Comparison of ENCODE assay signal across 8 cellular contexts in genomic region chr16:35391328-35391727, GRCh38.
DNase-seq lines count a peak whose midpoint lies in the region; ATAC-seq, FAIRE-seq and TF ChIP-seq lines count a peak whose summit lies in the region.

No MANE protein-coding gene starts in this region.

- peak; percentile 17; the same call in 1 of the 2 replicates for TF ChIP-seq RAD21 in HepG2 (CRISPR knock-in tag; IDR thresholded peaks at IDR 0.05)

- H3K79me2 ChIP-seq in HepG2 (ENCODE audit: insufficient read depth, low read length): no peaks in the 10 kb centered on the region

- H3K27ac ChIP-seq in ascending aorta (no peak overlapping the region), HepG2 (ENCODE audit: extremely low read length, insufficient read depth, low read length) (no peak overlapping the region)

- H3K36me3 ChIP-seq in ascending aorta (no peaks in the 10 kb centered on the region), HepG2 (replicated peaks in 1 of 2; ENCODE audit: control insufficient read depth in 1 of 2, insufficient read depth in 2 of 2, low read length in 2 of 2) (no peaks in the 10 kb centered on the region)

- H3K9ac ChIP-seq in HepG2 (ENCODE audit: insufficient read depth, low read depth, low read length): no peak overlapping the region

- H3K4me1 ChIP-seq in ascending aorta: no peaks in the 10 kb centered on the region
- no peaks in the 10 kb centered on the region for H3K4me1 ChIP-seq in HepG2 (ENCODE audit: insufficient read depth, low read length)

- H2AFZ ChIP-seq in HepG2 (ENCODE audit: low read length): no peak overlapping the region

- H3K4me3 ChIP-seq in ascending aorta (no peak overlapping the region), HepG2 (replicated peaks in 1 of 3; ENCODE audit: insufficient read depth in 1 of 3, low read depth in 2 of 3, low read length in 3 of 3) (no peak overlapping the region)

- POLR2A ChIA-PET in HepG2 (lab: Yijun Ruan, JAX): no interaction called here

- TF ChIP-seq CTCF in ascending aorta (IDR thresholded peaks at IDR 0.05): peak in 2 of 3 experiments; percentile 10 to 37
- TF ChIP-seq CTCF in HepG2 (CRISPR knock-in tag; IDR thresholded peaks at IDR 0.05): peak; percentile 76

- peak; percentile 56 for DNase-seq in activated CD8-positive, alpha-beta memory T cell treated with anti-CD3 and anti-CD28 coated beads, Interleukin-2, amount 50 U/mL, for 48 hours
- no peak for DNase-seq in activated CD8-positive, alpha-beta memory T cell treated with anti-CD3 and anti-CD28 coated beads, Interleukin-2, amount 50 U/mL, for 4 hours
- DNase-seq in NCI-H2029 (lab: John Stamatoyannopoulos, UW) (peak; percentile 84), ascending aorta (ENCODE audit: low spot score in 2 of 2) (no peak), HepG2 (ENCODE audit: low spot score) (peak; percentile 43)

- 11% methylated on average over 10 of the region's 10 CpGs for WGBS in HepG2 (ENCODE audit: low lambda C conversion rate)

- intact Hi-C loops in ascending aorta (cut with DNase I) (no loop called here), HepG2 (cut with micrococcal nuclease; ENCODE audit: unreplicated experiment) (loop anchor here (2.0 kb wide), 1 partner anchor 203 kb away; no protein-coding TSS in a partner anchor)

- in situ Hi-C loops in HepG2 (cut with HindIII; ENCODE audit: extremely low pct_ligation_motif_present, low pct_unique_long_range_greater_than_20kb): no loop called here

- FAIRE-seq in HepG2 (lab: Jason Lieb, UNC): peak; percentile 58

- ATAC-seq in HepG2 (peak; percentile 85), HG02970 (IDR thresholded peaks at IDR 0.05; ENCODE audit: low FRiP score, unreplicated experiment) (no peak), HG03196 (IDR thresholded peaks at IDR 0.05; ENCODE audit: unreplicated experiment) (no peak), HG03175 (IDR thresholded peaks at IDR 0.05; ENCODE audit: unreplicated experiment) (no peak)

- H3K9me3 ChIP-seq in ascending aorta: no peaks in the 10 kb centered on the region
- peaks cover 49% of the 10 kb centered on the region for H3K9me3 ChIP-seq in HepG2 (ENCODE audit: low read length)

- H3K27me3 ChIP-seq in ascending aorta (no peaks in the 10 kb centered on the region), HepG2 (ENCODE audit: control insufficient read depth in 1 of 2, insufficient read depth in 2 of 2, low read length in 2 of 2) (no peaks in the 10 kb centered on the region)

- no peak for TF ChIP-seq EP300 in HepG2 (IDR thresholded peaks at IDR 0.05; ENCODE audit: low read depth in 2 of 2, low read length in 2 of 2)
- no peak for TF ChIP-seq EP300 in HepG2 (CRISPR knock-in tag; IDR thresholded peaks at IDR 0.05; ENCODE audit: borderline replicate concordance)

- TF ChIP-seq POLR2A in HepG2 (IDR thresholded peaks at IDR 0.05; ENCODE audit: insufficient read depth in 1 of 2, low read depth in 2 of 2, low read length in 2 of 2): no peak

- CTCF ChIA-PET in HepG2 (lab: Yijun Ruan, JAX; ENCODE audit: low intra/inter-chr PET ratio, low total read pairs): no interaction called here

- no TSS peak for BruUV-seq in HepG2 (replicated peaks; lab: Mats Ljungman, UMichigan)

- no peaks in the 10 kb centered on the region for H4K20me1 ChIP-seq in HepG2 (ENCODE audit: insufficient read depth, low read length)

- H3K4me2 ChIP-seq in HepG2 (ENCODE audit: low read depth, low read length): no peak overlapping the region

TF ChIP-seq in HepG2, 621 proteins besides CTCF, POLR2A, EP300 and RAD21:
- TF ChIP-seq SMC3 (IDR thresholded peaks at IDR 0.05; ENCODE audit: low read length) (peak; percentile 48; the same call in 1 of the 2 replicates), MYPOP (CRISPR knock-in tag; IDR thresholded peaks at IDR 0.05) (no peak), GMEB1 (CRISPR knock-in tag; IDR thresholded peaks at IDR 0.05; ENCODE audit: borderline replicate concordance) (no peak), STAG1 (CRISPR knock-in tag; IDR thresholded peaks at IDR 0.05) (peak; percentile 78), ZNF576 (CRISPR knock-in tag; IDR thresholded peaks at IDR 0.05) (no peak)

Comparison
In these comparisons a context has a peak if more than half of its experiments do, and no peak if none do; other contexts are left out.
1. DNase-seq: peak in activated CD8-positive, alpha-beta memory T cell treated with anti-CD3 and anti-CD28 coated beads, Interleukin-2, amount 50 U/mL, for 48 hours (single experiment), NCI-H2029 (single experiment) and HepG2 (single experiment); none in activated CD8-positive, alpha-beta memory T cell treated with anti-CD3 and anti-CD28 coated beads, Interleukin-2, amount 50 U/mL, for 4 hours (single experiment) and ascending aorta (0 of 2).